20 cellular contexts compared by ENCODE assay signal in the genomic region with DNA sequence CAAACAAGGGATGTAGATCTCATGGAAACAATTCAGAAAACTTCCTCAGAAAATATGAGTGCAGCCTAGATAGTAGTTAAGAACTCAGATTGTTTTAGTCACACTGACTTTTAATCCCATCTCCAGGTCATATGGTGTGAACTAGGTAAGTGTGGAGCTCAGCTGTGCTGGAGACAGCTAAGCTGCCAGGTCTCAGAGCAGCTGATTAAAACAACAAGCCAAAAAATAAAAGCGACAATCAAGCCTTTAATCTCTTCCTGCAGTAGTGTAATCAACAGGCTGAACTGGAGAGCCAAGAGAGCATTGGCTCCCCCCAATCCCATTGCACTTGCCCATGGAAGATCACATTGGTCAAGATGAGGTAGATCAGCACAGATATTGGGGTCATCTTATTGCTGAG.
"Had no signal": no experiment of that assay in that cellular context is flagged by ENCODE, and none has a peak within 500 bp of the region (broad histone marks: within the 10 kb centered on the region; RNA-seq: fewer than 3 reads in every experiment).

No MANE protein-coding gene starts in this region.

- H3K27ac ChIP-seq: colonic mucosa, left ventricle myocardium inferior, neural progenitor cell, spleen, suprapubic skin, transverse colon had no signal

- ATAC-seq: right cardiac atrium had no signal

- H3K27me3 ChIP-seq: colonic mucosa, neural progenitor cell, spleen, suprapubic skin, transverse colon had no signal

- H3K4me1 ChIP-seq: colonic mucosa, left ventricle myocardium inferior, neural progenitor cell, spleen, transverse colon had no signal

- H3K4me3 ChIP-seq: colonic mucosa, left ventricle myocardium inferior, lung, neural progenitor cell, spleen, suprapubic skin, transverse colon had no signal

- H3K27ac Mint-ChIP-seq: activated naive CD4-positive, alpha-beta T cell treated with anti-CD3 and anti-CD28 coated beads, Interleukin-2, amount 10 ng/mL, durations not matched to agents 7 days and 5 days; naive B cell; T-helper 2 cell treated with Interferon-gamma antibody and Interleukin-4, amounts not matched to agents 5 μg/mL and 100 μg/mL, for 36 hours had no signal

- H3K9me3 ChIP-seq: colonic mucosa, suprapubic skin, transverse colon had no signal

- H3K4me3 Mint-ChIP-seq: activated naive CD4-positive, alpha-beta T cell treated with anti-CD3 and anti-CD28 coated beads, Interleukin-2, amount 10 ng/mL, durations not matched to agents 7 days and 5 days; central memory CD8-positive, alpha-beta T cell; naive B cell; neural progenitor cell; T-helper 2 cell treated with Interferon-gamma antibody and Interleukin-4, amounts not matched to agents 5 μg/mL and 100 μg/mL, for 36 hours had no signal

- H3K36me3 Mint-ChIP-seq: activated naive CD4-positive, alpha-beta T cell treated with anti-CD3 and anti-CD28 coated beads, Interleukin-2, amount 10 ng/mL, durations not matched to agents 7 days and 5 days; naive B cell; neural progenitor cell had no signal

- H3K4me1 Mint-ChIP-seq: activated naive CD4-positive, alpha-beta T cell treated with anti-CD3 and anti-CD28 coated beads, Interleukin-2, amount 10 ng/mL, durations not matched to agents 7 days and 5 days; central memory CD8-positive, alpha-beta T cell; naive B cell had no signal

- H3K36me3 ChIP-seq: colonic mucosa, left ventricle myocardium inferior, neural progenitor cell, spleen, suprapubic skin, transverse colon had no signal

- H3K27me3 Mint-ChIP-seq: activated naive CD4-positive, alpha-beta T cell treated with anti-CD3 and anti-CD28 coated beads, Interleukin-2, amount 10 ng/mL, durations not matched to agents 7 days and 5 days; central memory CD8-positive, alpha-beta T cell had no signal

- DNase-seq: activated CD4-positive, alpha-beta T cell treated with anti-CD3 and anti-CD28 coated beads for 4 hours; activated CD4-positive, alpha-beta T cell treated with anti-CD3 and anti-CD28 coated beads, Interleukin-2, amount 50 U/mL, for 4 hours; activated effector memory CD4-positive, alpha-beta T cell treated with anti-CD3 and anti-CD28 coated beads, Interleukin-2, amount 50 U/mL, for 16 hours; activated naive CD4-positive, alpha-beta T cell treated with anti-CD3 and anti-CD28 coated beads, Interleukin-2, amount 10 ng/mL, durations not matched to agents 7 days and 5 days; amniotic stem cell; colonic mucosa; effector CD8-positive, alpha-beta T cell; left ventricle myocardium inferior; naive B cell; occipital lobe; right cardiac atrium; spleen; stimulated activated naive CD4-positive, alpha-beta T cell; T-helper 1 cell; transverse colon had no signal

- H3K9me3 Mint-ChIP-seq: activated naive CD4-positive, alpha-beta T cell treated with anti-CD3 and anti-CD28 coated beads, Interleukin-2, amount 10 ng/mL, durations not matched to agents 7 days and 5 days; neural progenitor cell; T-helper 2 cell treated with Interferon-gamma antibody and Interleukin-4, amounts not matched to agents 5 μg/mL and 100 μg/mL, for 36 hours had no signal
